Comparison of ENCODE assay signal across 1 cellular context in genomic region chr1:247111259-247111635, GRCh38.
TF ChIP-seq lines count a peak whose summit lies in the region.

No MANE protein-coding gene starts in this region.

TF ChIP-seq in GM12878, 131 proteins besides CTCF, POLR2A, EP300 and RAD21 (continued from another document):
- no peak for TF ChIP-seq RELB (IDR thresholded peaks at IDR 0.05; ENCODE audit: low read depth)
- no peak for TF ChIP-seq IKZF1 (conservative IDR thresholded peaks at IDR 0.05)
- TF ChIP-seq STAT1 (conservative IDR thresholded peaks at IDR 0.05): no peak
- no peak for TF ChIP-seq SUPT20H (IDR thresholded peaks at IDR 0.05; ENCODE audit: borderline replicate concordance, control insufficient read depth, low read depth, low read length)
- TF ChIP-seq MTA2 (IDR thresholded peaks at IDR 0.05; ENCODE audit: low read depth): no peak
- no peak for TF ChIP-seq SUZ12 (IDR thresholded peaks at IDR 0.05; ENCODE audit: unreplicated experiment)
